11 cellular contexts compared by ENCODE assay signal in genomic region chr9:94921656-94922055, GRCh38.
DNase-seq lines count a peak whose midpoint lies in the region; ATAC-seq and TF ChIP-seq lines count a peak whose summit lies in the region.
"Had no signal": no experiment of that assay in that cellular context is flagged by ENCODE, and none has a peak within 500 bp of the region (broad histone marks: within the 10 kb centered on the region; RNA-seq: fewer than 3 reads in every experiment).

No MANE protein-coding gene starts in this region.

- intact Hi-C loops in breast epithelium (cut with DNase I; ENCODE audit: low total_unique reads) (no loop called here), testis (cut with DNase I; ENCODE audit: low total_unique reads) (no loop called here)

- TF ChIP-seq POLR2A in breast epithelium (IDR thresholded peaks at IDR 0.05) = no peak
- no peak for TF ChIP-seq POLR2A in testis (IDR thresholded peaks at IDR 0.05)

- H3K27ac ChIP-seq in HUES64 (ENCODE audit: low read depth, low read length) = peak overlapping the region; percentile 25; the same call in 1 of the 2 replicates
- H3K27ac ChIP-seq in breast epithelium = peak overlapping the region; percentile 78 to 83
- H3K27ac ChIP-seq in mesodermal cell (ENCODE audit: low read depth, low read length, severe bottlenecking) = peak overlapping the region; percentile 98
- peak overlapping the region; percentile 78 to 86 for H3K27ac ChIP-seq in testis

- H3K4me1 ChIP-seq in HUES64 (ENCODE audit: insufficient read depth, low read length) = peaks cover 29% of the 10 kb centered on the region
- peaks cover 8 to 12% of the 10 kb centered on the region in 2 donors for H3K4me1 ChIP-seq in breast epithelium
- H3K4me1 ChIP-seq in mesodermal cell (ENCODE audit: control insufficient read depth, insufficient read depth, low read length, poor library complexity, severe bottlenecking) = peaks cover 57% of the 10 kb centered on the region
- H3K4me1 ChIP-seq in testis = peaks cover 44% of the 10 kb centered on the region

- TF ChIP-seq CTCF in breast epithelium (IDR thresholded peaks at IDR 0.05) = no peak
- TF ChIP-seq CTCF in testis (IDR thresholded peaks at IDR 0.05) = no peak

- DNase-seq in breast epithelium (ENCODE audit: low spot score in 2 of 2) (no peak), testis (no peak), NCI-H774 (lab: John Stamatoyannopoulos, UW) (no peak), NCI-H128 (lab: John Stamatoyannopoulos, UW; ENCODE audit: unreplicated experiment) (no peak)
- DNase-seq in activated CD4-positive, CD25-positive, alpha-beta regulatory T cell treated with anti-CD3 and anti-CD28 coated beads, Interleukin-2, amount 50 U/mL, for 72 hours = no peak
- DNase-seq: DND-41, naive B cell, NCI-H146 had no signal

- 0 out of 2 replicates have a peak, but pooled peaks cover 3% of the 10 kb centered on the region for H3K36me3 ChIP-seq in HUES64 (ENCODE audit: insufficient read depth, low read length)
- H3K36me3 ChIP-seq in breast epithelium = no peaks in the 10 kb centered on the region
- H3K36me3 ChIP-seq in mesodermal cell (ENCODE audit: control insufficient read depth, insufficient read depth, low read length) = peaks cover 18% of the 10 kb centered on the region
- H3K36me3 ChIP-seq in testis (ENCODE audit: low read depth, missing control alignments) = no peaks in the 10 kb centered on the region

- H3K9me3 ChIP-seq in HUES64 (ENCODE audit: insufficient read depth, low read depth, low read length) = no peaks in the 10 kb centered on the region
- H3K9me3 ChIP-seq in breast epithelium = no peaks in the 10 kb centered on the region
- no peaks in the 10 kb centered on the region for H3K9me3 ChIP-seq in mesodermal cell (ENCODE audit: control insufficient read depth, low read length)
- H3K9me3 ChIP-seq in testis = no peaks in the 10 kb centered on the region

- peak overlapping the region; percentile 52; the same call in 1 of the 2 replicates for H3K9ac ChIP-seq in HUES64 (ENCODE audit: low read depth, low read length)

- 84% methylated on average over 11 of the region's 11 CpGs for WGBS in HUES64
- 65 to 80% methylated on average over 8 to 10 of the region's 11 CpGs for WGBS in mesodermal cell (ENCODE audit: insufficient coverage in 2 of 2), 2 experiments
- WGBS in testis, 2 donors = 51 to 59% methylated on average over 11 of the region's 11 CpGs

- H3K4me3 ChIP-seq in HUES64 (ENCODE audit: low read length) (no peak overlapping the region), breast epithelium (no peak overlapping the region), mesodermal cell (ENCODE audit: extremely low read depth, insufficient read depth, low read length, poor library complexity, severe bottlenecking) (no peak overlapping the region), testis (no peak overlapping the region)

- ATAC-seq in GM19455 (IDR thresholded peaks at IDR 0.05; ENCODE audit: unreplicated experiment) = no peak

- H3K27me3 ChIP-seq in HUES64 (ENCODE audit: insufficient read depth, low read length) (no peaks in the 10 kb centered on the region), breast epithelium (no peaks in the 10 kb centered on the region), testis (no peaks in the 10 kb centered on the region)

Comparison
In these comparisons a context has a peak if more than half of its experiments do, and no peak if none do; other contexts are left out.
1. H3K27ac ChIP-seq: peak in every context shown above with its lines; median percentile 98 in mesodermal cell; 82 in testis; 80 in breast epithelium; 25 in HUES64.